ENCODE assay signal across 34 cellular contexts in the genomic region with DNA sequence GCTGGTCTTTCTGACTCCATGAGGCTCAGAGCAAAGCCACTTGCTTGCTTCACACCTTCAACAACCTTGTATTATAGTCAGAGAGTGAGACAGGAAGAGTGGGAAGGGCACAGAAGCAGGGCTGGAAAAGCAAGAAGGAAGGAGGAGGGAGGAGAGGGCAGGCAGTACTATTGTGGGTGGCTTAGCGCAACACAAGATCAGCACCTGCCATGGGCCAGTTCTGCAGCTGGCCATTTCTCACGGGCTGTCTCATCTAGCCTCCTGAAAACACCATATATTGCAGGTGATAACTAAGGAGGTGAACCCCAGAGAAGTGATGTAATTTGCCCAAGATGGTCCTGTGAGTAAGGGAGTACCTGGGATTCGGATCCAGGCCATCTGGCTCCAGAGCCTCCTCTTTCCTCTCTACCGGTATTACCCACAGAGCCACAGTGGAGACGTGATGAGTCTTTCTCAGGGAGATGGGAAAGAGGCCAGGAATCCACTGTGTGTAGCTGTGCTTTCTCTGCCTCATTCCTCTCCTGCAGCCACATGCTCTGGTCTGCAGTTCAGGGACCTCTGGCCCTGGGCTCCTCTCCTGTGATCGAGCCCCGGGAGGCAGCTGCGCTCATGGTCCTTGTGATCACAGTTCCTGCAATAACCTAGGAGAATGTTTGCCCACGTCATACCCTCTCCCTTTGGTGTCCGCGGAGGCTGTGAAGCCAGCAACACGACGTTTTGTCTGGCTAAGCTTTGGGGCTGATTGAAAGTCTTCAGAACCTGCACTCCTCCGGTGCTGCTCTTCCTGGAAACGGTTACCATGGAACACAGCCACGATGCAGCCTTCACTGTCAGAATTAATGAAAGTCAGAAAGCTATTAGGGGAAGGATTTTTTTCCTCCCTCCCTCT.
DNase-seq lines count a peak whose midpoint lies in the region; ATAC-seq and TF ChIP-seq lines count a peak whose summit lies in the region.
"Had no signal": no experiment of that assay in that cellular context is flagged by ENCODE, and none has a peak within 500 bp of the region (broad histone marks: within the 10 kb centered on the region; RNA-seq: fewer than 3 reads in every experiment).

No MANE protein-coding gene starts in this region.

- POLR2A ChIA-PET in CD4-positive, alpha-beta T cell (lab: Charles Lee), result no interaction called here
- POLR2A ChIA-PET in naive thymus-derived CD8-positive, alpha-beta T cell (lab: Charles Lee), result no interaction called here

- WGBS in GM23248 (ENCODE audit: low coverage in 1 of 2, low lambda C conversion rate in 2 of 2, missing lambda C conversion rate in 2 of 2), 2 experiments, result 11% methylated on average over 16 of the region's 16 CpGs

- no peaks in the 10 kb centered on the region for H3F3A ChIP-seq in GM23248 (ENCODE audit: insufficient read depth)

- no peak overlapping the region for H3K4me3 ChIP-seq in GM23248
- H3K4me3 ChIP-seq: ascending aorta, esophagus squamous epithelium, lung, mucosa of descending colon, ovary, right atrium auricular region, SK-N-MC, testis, uterus had no signal

- in situ Hi-C loops in GM23248 (cut with MboI), result no loop called here

- H3K9me2 ChIP-seq in GM23248 (ENCODE audit: insufficient read depth), result no peaks in the 10 kb centered on the region

- no peaks in the 10 kb centered on the region for H3K4me1 Mint-ChIP-seq in CD4-positive, alpha-beta T cell (ENCODE audit: low read depth)
- H3K4me1 Mint-ChIP-seq in naive thymus-derived CD8-positive, alpha-beta T cell, result no peaks in the 10 kb centered on the region
- H3K4me1 Mint-ChIP-seq in activated T-helper 2 cell treated with anti-CD3 and anti-CD28 coated beads, Interferon-gamma antibody, Interleukin-2, Interleukin-4, amounts not matched to agents 10 μg/mL and 5 μg/mL and 100 μg/mL, durations not matched to agents 14 hours and 24 hours and 36 hours (ENCODE audit: low read depth), result no peaks in the 10 kb centered on the region
- H3K4me1 Mint-ChIP-seq: activated naive CD8-positive, alpha-beta T cell treated with anti-CD3 and anti-CD28 coated beads for 36 hours; IgD-negative memory B cell; T-helper 17 cell had no signal

- no peaks in the 10 kb centered on the region for H4K20me1 ChIP-seq in GM23248 (ENCODE audit: insufficient read depth)

- no peaks in the 10 kb centered on the region for H3K79me2 ChIP-seq in GM23248 (ENCODE audit: insufficient read depth)

- no peaks in the 10 kb centered on the region for H3K9me3 Mint-ChIP-seq in CD4-positive, alpha-beta T cell
- H3K9me3 Mint-ChIP-seq in naive thymus-derived CD8-positive, alpha-beta T cell, result no peaks in the 10 kb centered on the region
- H3K9me3 Mint-ChIP-seq in activated T-helper 2 cell treated with anti-CD3 and anti-CD28 coated beads, Interferon-gamma antibody, Interleukin-2, Interleukin-4, amounts not matched to agents 10 μg/mL and 5 μg/mL and 100 μg/mL, durations not matched to agents 14 hours and 24 hours and 36 hours, result no peaks in the 10 kb centered on the region
- H3K9me3 Mint-ChIP-seq: activated naive CD8-positive, alpha-beta T cell treated with anti-CD3 and anti-CD28 coated beads for 36 hours; natural killer cell treated with Interleukin-12 subunit alpha and Interleukin-12 subunit beta and Interleukin-15 and Interleukin-18, amount 100 ng/mL, for 72 hours had no signal

- H3K27ac Mint-ChIP-seq in CD4-positive, alpha-beta T cell, result no peak overlapping the region
- no peak overlapping the region for H3K27ac Mint-ChIP-seq in naive thymus-derived CD8-positive, alpha-beta T cell
- no peak overlapping the region for H3K27ac Mint-ChIP-seq in activated T-helper 2 cell treated with anti-CD3 and anti-CD28 coated beads, Interferon-gamma antibody, Interleukin-2, Interleukin-4, amounts not matched to agents 10 μg/mL and 5 μg/mL and 100 μg/mL, durations not matched to agents 14 hours and 24 hours and 36 hours
- H3K27ac Mint-ChIP-seq: activated naive CD8-positive, alpha-beta T cell treated with anti-CD3 and anti-CD28 coated beads for 36 hours; natural killer cell treated with Interleukin-12 subunit alpha and Interleukin-12 subunit beta and Interleukin-15 and Interleukin-18, amount 100 ng/mL, for 72 hours; T-helper 17 cell had no signal

- H3K4me1 ChIP-seq in GM23248 (ENCODE audit: insufficient read depth), result no peaks in the 10 kb centered on the region
- H3K4me1 ChIP-seq: ascending aorta, BE2C, esophagus squamous epithelium, foreskin keratinocyte, right atrium auricular region, testis, uterus had no signal

- no peak overlapping the region for H3K4me2 ChIP-seq in GM23248 (ENCODE audit: unreplicated experiment)

- DNase-seq in GM23248 (peak; percentile 7), inferior parietal cortex (ENCODE audit: extremely low spot score) (peak; percentile 45), putamen (ENCODE audit: low spot score) (peak; percentile 65)
- no peak for DNase-seq in CD4-positive, alpha-beta T cell
- DNase-seq in naive thymus-derived CD8-positive, alpha-beta T cell, result no peak
- no peak for DNase-seq in activated T-helper 2 cell treated with anti-CD3 and anti-CD28 coated beads, Interferon-gamma antibody, Interleukin-2, Interleukin-4, amounts not matched to agents 10 μg/mL and 5 μg/mL and 100 μg/mL, durations not matched to agents 14 hours and 24 hours and 36 hours (ENCODE audit: low spot score)
- DNase-seq: ACHN; activated CD4-positive, alpha-beta T cell treated with anti-CD3 and anti-CD28 coated beads, Interleukin-2, amount 50 U/mL, for 1 hour; activated CD4-positive, CD25-positive, alpha-beta regulatory T cell; activated gamma-delta T cell; activated naive CD8-positive, alpha-beta T cell treated with anti-CD3 and anti-CD28 coated beads for 36 hours; activated T-cell treated with anti-CD3 and anti-CD28 coated beads, Interleukin-2, amount 50 U/mL, for 1 hour; BE2C; central memory CD4-positive, alpha-beta T cell; DMS53; esophagus squamous epithelium; foreskin keratinocyte; mucosa of descending colon; NCI-H146; NCI-H510A treated with DMSO at 0.1 percent for 48 hours; NK-92 treated with Interleukin-12 subunit alpha and Interleukin-12 subunit beta, amount 100 ng/mL, for 24 hours; ovary; small intestine; stimulated activated naive CD4-positive, alpha-beta T cell; T-helper 17 cell; testis; uterus had no signal

- H3K27ac ChIP-seq in GM23248 (no peak overlapping the region), angular gyrus (ENCODE audit: low read depth, low read length) (peak overlapping the region; percentile 24)
- H3K27ac ChIP-seq in CD4-positive, alpha-beta T cell (ENCODE audit: low read depth, low read length), result no peak overlapping the region
- H3K27ac ChIP-seq: ascending aorta, esophagus squamous epithelium, foreskin keratinocyte, ovary, right atrium auricular region, SK-N-MC, testis, uterus had no signal

- no peak for TF ChIP-seq CTCF in CD4-positive, alpha-beta T cell (IDR thresholded peaks at IDR 0.05)

- no peak overlapping the region for H3K9ac ChIP-seq in GM23248

- no peak for ATAC-seq in CD4-positive, alpha-beta T cell (ENCODE audit: poor library complexity)
- ATAC-seq in naive thymus-derived CD8-positive, alpha-beta T cell, result no peak
- ATAC-seq: foreskin keratinocyte, mucosa of descending colon, T-helper 17 cell had no signal

- no peaks in the 10 kb centered on the region for H3K27me3 ChIP-seq in GM23248 (replicated peaks; ENCODE audit: insufficient read depth)
- H3K27me3 ChIP-seq in CD4-positive, alpha-beta T cell (ENCODE audit: control insufficient read depth, insufficient read depth, low read length), result no peaks in the 10 kb centered on the region
- H3K27me3 ChIP-seq: ascending aorta, foreskin keratinocyte, ovary, right atrium auricular region, testis, uterus had no signal

- peaks cover 29% of the 10 kb centered on the region for H3K27me3 Mint-ChIP-seq in CD4-positive, alpha-beta T cell
- peaks cover 7 to 40% (median 13%) of the 10 kb centered on the region in 5 donors for H3K27me3 Mint-ChIP-seq in naive thymus-derived CD8-positive, alpha-beta T cell
- H3K27me3 Mint-ChIP-seq in activated T-helper 2 cell treated with anti-CD3 and anti-CD28 coated beads, Interferon-gamma antibody, Interleukin-2, Interleukin-4, amounts not matched to agents 10 μg/mL and 5 μg/mL and 100 μg/mL, durations not matched to agents 14 hours and 24 hours and 36 hours (ENCODE audit: low read depth), result no peaks in the 10 kb centered on the region

- intact Hi-C loops in CD4-positive, alpha-beta T cell (cut with DNase I, micrococcal nuclease), result no loop called here
- intact Hi-C loops in activated T-helper 2 cell treated with anti-CD3 and anti-CD28 coated beads, Interferon-gamma antibody, Interleukin-2, Interleukin-4, amounts not matched to agents 10 μg/mL and 5 μg/mL and 100 μg/mL, durations not matched to agents 14 hours and 24 hours and 36 hours (cut with micrococcal nuclease), result no loop called here

- H3K36me3 Mint-ChIP-seq in CD4-positive, alpha-beta T cell (ENCODE audit: low read depth), result no peaks in the 10 kb centered on the region
- H3K36me3 Mint-ChIP-seq in naive thymus-derived CD8-positive, alpha-beta T cell, result no peaks in the 10 kb centered on the region
- H3K36me3 Mint-ChIP-seq in activated T-helper 2 cell treated with anti-CD3 and anti-CD28 coated beads, Interferon-gamma antibody, Interleukin-2, Interleukin-4, amounts not matched to agents 10 μg/mL and 5 μg/mL and 100 μg/mL, durations not matched to agents 14 hours and 24 hours and 36 hours (ENCODE audit: low read depth), result no peaks in the 10 kb centered on the region
- H3K36me3 Mint-ChIP-seq: activated naive CD8-positive, alpha-beta T cell treated with anti-CD3 and anti-CD28 coated beads for 36 hours; IgD-negative memory B cell; natural killer cell treated with Interleukin-12 subunit alpha and Interleukin-12 subunit beta and Interleukin-15 and Interleukin-18, amount 100 ng/mL, for 72 hours had no signal

- no peak overlapping the region for H2AFZ ChIP-seq in GM23248

- CTCF ChIA-PET in CD4-positive, alpha-beta T cell (lab: Charles Lee), result no interaction called here

- H3K9me3 ChIP-seq in GM23248 (ENCODE audit: low read depth), result no peaks in the 10 kb centered on the region
- no peaks in the 10 kb centered on the region for H3K9me3 ChIP-seq in CD4-positive, alpha-beta T cell (ENCODE audit: control insufficient read depth, low read length)
- H3K9me3 ChIP-seq: ascending aorta, BE2C, esophagus squamous epithelium, mucosa of descending colon, ovary, right atrium auricular region, testis, uterus had no signal

- no peak overlapping the region for H3K4me3 Mint-ChIP-seq in CD4-positive, alpha-beta T cell
- H3K4me3 Mint-ChIP-seq in naive thymus-derived CD8-positive, alpha-beta T cell, result no peak overlapping the region
- H3K4me3 Mint-ChIP-seq in activated T-helper 2 cell treated with anti-CD3 and anti-CD28 coated beads, Interferon-gamma antibody, Interleukin-2, Interleukin-4, amounts not matched to agents 10 μg/mL and 5 μg/mL and 100 μg/mL, durations not matched to agents 14 hours and 24 hours and 36 hours (ENCODE audit: low read depth), result no peak overlapping the region
- H3K4me3 Mint-ChIP-seq: activated naive CD8-positive, alpha-beta T cell treated with anti-CD3 and anti-CD28 coated beads for 36 hours; IgD-negative memory B cell; natural killer cell treated with Interleukin-12 subunit alpha and Interleukin-12 subunit beta and Interleukin-15 and Interleukin-18, amount 100 ng/mL, for 72 hours; T-helper 17 cell had no signal

- no peaks in the 10 kb centered on the region for H3K36me3 ChIP-seq in GM23248 (ENCODE audit: low read depth)
- H3K36me3 ChIP-seq: ascending aorta, BE2C, esophagus squamous epithelium, ovary, right atrium auricular region, uterus had no signal

Comparison
In these comparisons a context has a peak if more than half of its experiments do, and no peak if none do; other contexts are left out.
1. DNase-seq: peak in GM23248 (single experiment), inferior parietal cortex (single experiment) and putamen (single experiment); none in CD4-positive, alpha-beta T cell (0 of 10), naive thymus-derived CD8-positive, alpha-beta T cell (0 of 10) and activated T-helper 2 cell treated with anti-CD3 and anti-CD28 coated beads, Interferon-gamma antibody, Interleukin-2, Interleukin-4, amounts not matched to agents 10 μg/mL and 5 μg/mL and 100 μg/mL, durations not matched to agents 14 hours and 24 hours and 36 hours (single experiment).